Comparison of ENCODE assay signal across 19 cellular contexts in the genomic region with DNA sequence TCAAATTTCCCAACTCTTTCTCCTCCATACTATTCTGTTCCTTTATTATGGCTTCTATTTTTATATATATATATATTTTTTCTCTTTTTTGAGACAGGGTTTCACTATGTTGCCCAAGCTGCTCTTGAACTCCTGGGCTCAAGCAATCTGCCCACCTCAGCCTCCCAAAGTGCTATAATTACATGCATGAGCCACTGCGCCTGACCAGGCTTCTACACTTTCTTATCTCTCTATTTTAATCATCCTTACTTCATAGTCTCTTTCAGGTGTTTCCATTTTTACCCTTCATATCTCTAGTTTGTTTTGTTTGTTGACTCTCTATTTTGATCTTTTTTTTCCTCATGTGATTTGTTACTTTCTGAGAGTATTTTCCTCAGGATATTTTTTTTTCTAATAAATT. TPM values are rescaled to one million over a fixed set of nuclear protein-coding genes. Genes with fewer than 3 reads are reported as not detected.
DNase-seq lines count a peak whose midpoint lies in the region; ATAC-seq and TF ChIP-seq lines count a peak whose summit lies in the region.
"Had no signal": no experiment of that assay in that cellular context is flagged by ENCODE, and none has a peak within 500 bp of the region (broad histone marks: within the 10 kb centered on the region; RNA-seq: fewer than 3 reads in every experiment).

No MANE protein-coding gene starts in this region.

- H3K9me3 Mint-ChIP-seq in central memory CD8-positive, alpha-beta T cell: no peaks in the 10 kb centered on the region
- no peaks in the 10 kb centered on the region for H3K9me3 Mint-ChIP-seq in progenitor cell of endocrine pancreas (ENCODE audit: low read depth)

- no peak overlapping the region for H3K4me3 Mint-ChIP-seq in central memory CD8-positive, alpha-beta T cell
- no peak overlapping the region for H3K4me3 Mint-ChIP-seq in progenitor cell of endocrine pancreas (ENCODE audit: low read depth)
- H3K4me3 Mint-ChIP-seq: CD4-positive, alpha-beta memory T cell had no signal

- H3K27me3 Mint-ChIP-seq in central memory CD8-positive, alpha-beta T cell: no peaks in the 10 kb centered on the region
- H3K27me3 Mint-ChIP-seq in progenitor cell of endocrine pancreas: no peaks in the 10 kb centered on the region

- no peaks in the 10 kb centered on the region for H3K4me1 Mint-ChIP-seq in central memory CD8-positive, alpha-beta T cell
- H3K4me1 Mint-ChIP-seq in progenitor cell of endocrine pancreas (ENCODE audit: low read depth): no peaks in the 10 kb centered on the region
- H3K4me1 Mint-ChIP-seq: CD4-positive, alpha-beta memory T cell had no signal

- no peak for DNase-seq in left ventricle myocardium superior
- DNase-seq in cardiac septum (ENCODE audit: low spot score): no peak
- DNase-seq in central memory CD8-positive, alpha-beta T cell (ENCODE audit: low spot score in 2 of 2): no peak
- no peak for DNase-seq in progenitor cell of endocrine pancreas (ENCODE audit: low spot score, unreplicated experiment)
- DNase-seq: 8988T; ACHN; C1 segment of cervical spinal cord; CD4-positive, alpha-beta memory T cell; COR-L47; DMS 273 treated with DMSO at 0.1 percent for 48 hours; DMS79; EL; GDM1; GM23248; H7; HCEC 1CT had no signal

- H3K27ac Mint-ChIP-seq in central memory CD8-positive, alpha-beta T cell (ENCODE audit: low read depth): peak overlapping the region; percentile 83
- H3K27ac Mint-ChIP-seq in progenitor cell of endocrine pancreas: peak overlapping the region; percentile 53

- no peak for TF ChIP-seq CTCF in progenitor cell of endocrine pancreas (IDR thresholded peaks at IDR 0.05; ENCODE audit: unreplicated experiment)

- H3K36me3 Mint-ChIP-seq in central memory CD8-positive, alpha-beta T cell (ENCODE audit: insufficient read depth): no peaks in the 10 kb centered on the region
- peaks cover 1% of the 10 kb centered on the region for H3K36me3 Mint-ChIP-seq in progenitor cell of endocrine pancreas (ENCODE audit: insufficient read depth)
- H3K36me3 Mint-ChIP-seq: CD4-positive, alpha-beta memory T cell had no signal

- peak; percentile 29 for ATAC-seq in left ventricle myocardium superior
- no peak for ATAC-seq in central memory CD8-positive, alpha-beta T cell (replicated peaks; ENCODE audit: extremely low read depth, poor library complexity, severe bottlenecking)
- no peak for ATAC-seq in GM19035 (IDR thresholded peaks at IDR 0.05; ENCODE audit: unreplicated experiment)
- no peak for ATAC-seq in GM19328 (IDR thresholded peaks at IDR 0.05; ENCODE audit: unreplicated experiment)
- ATAC-seq: A549 had no signal

- intact Hi-C loops in left ventricle myocardium superior (cut with micrococcal nuclease) (no loop called here), cardiac septum (cut with DNase I) (no loop called here)

RNA-seq across cellular contexts. Expression of gene GVQW3, which starts 19.8 kb away (rescaled TPM):
- total RNA-seq in left ventricle myocardium superior: 2.3 TPM
- total RNA-seq in cardiac septum: 0.97 TPM
- 16.6 and 17.5 TPM in 2 replicates for total RNA-seq in progenitor cell of endocrine pancreas

RNA-seq across cellular contexts. Expression of gene THAP12, which starts 20.0 kb away (rescaled TPM):
- total RNA-seq in left ventricle myocardium superior (19.0 TPM), cardiac septum (25.8 TPM), progenitor cell of endocrine pancreas (51.1 and 52.4 TPM in 2 replicates)

RNA-seq across cellular contexts. Expression of gene EMSY, which starts 43.9 kb away (rescaled TPM):
- 20.2 TPM for total RNA-seq in left ventricle myocardium superior
- 17.0 TPM for total RNA-seq in cardiac septum
- 42.3 and 43.3 TPM in 2 replicates for total RNA-seq in progenitor cell of endocrine pancreas
